In the genomic region with DNA sequence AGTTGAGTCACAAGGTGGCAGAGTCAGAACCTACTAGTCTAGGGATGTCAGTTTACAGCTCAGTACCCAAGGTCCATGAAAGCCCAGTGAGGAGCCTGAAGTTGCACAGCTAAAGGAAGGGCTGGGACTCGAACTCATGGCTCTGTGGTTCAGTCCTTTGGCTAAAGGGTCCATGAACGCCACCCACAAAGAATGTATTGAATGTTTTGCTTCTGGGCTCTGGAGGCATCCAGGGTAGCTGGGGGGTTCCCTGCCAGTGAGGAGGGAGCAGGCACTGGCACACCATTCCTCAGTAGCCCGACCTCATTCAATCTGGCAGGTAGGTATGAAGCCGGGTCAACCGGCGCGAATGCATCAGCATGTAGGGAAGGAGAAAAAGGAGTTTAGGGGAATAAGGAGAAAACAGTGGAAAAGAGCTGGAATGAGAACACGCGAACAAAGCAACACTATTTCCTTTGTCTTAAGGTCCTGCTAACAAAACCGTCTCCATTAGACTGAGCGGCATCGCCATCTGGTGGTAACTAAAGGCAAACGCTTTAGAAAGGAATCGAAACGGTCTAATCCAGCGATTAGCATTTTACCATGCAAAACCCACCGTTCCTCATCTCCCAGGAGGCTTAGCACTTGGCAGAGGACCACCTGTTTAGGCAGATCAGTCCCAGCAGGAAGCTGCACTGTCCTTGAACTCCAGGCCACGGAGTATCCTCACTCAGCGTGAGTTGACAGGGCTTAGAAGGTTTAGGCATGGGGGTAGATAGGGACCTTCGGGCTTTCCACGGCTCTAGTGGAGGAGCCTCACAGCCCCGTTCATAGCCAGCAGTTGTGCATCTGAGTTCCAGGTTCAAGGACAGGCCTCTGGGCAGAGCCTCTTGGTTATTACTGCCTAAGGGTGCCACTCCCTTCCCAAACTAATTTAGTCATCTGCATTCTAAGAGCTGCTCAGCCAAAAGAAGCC, we compare ENCODE assay signal across 1 cellular context.
TF ChIP-seq lines count a peak whose summit lies in the region.

No MANE protein-coding gene starts in this region.

TF ChIP-seq in K562, 482 proteins besides CTCF, POLR2A, EP300 and RAD21 (continued from another document and continues in another):
- TF ChIP-seq, protein P1, sequence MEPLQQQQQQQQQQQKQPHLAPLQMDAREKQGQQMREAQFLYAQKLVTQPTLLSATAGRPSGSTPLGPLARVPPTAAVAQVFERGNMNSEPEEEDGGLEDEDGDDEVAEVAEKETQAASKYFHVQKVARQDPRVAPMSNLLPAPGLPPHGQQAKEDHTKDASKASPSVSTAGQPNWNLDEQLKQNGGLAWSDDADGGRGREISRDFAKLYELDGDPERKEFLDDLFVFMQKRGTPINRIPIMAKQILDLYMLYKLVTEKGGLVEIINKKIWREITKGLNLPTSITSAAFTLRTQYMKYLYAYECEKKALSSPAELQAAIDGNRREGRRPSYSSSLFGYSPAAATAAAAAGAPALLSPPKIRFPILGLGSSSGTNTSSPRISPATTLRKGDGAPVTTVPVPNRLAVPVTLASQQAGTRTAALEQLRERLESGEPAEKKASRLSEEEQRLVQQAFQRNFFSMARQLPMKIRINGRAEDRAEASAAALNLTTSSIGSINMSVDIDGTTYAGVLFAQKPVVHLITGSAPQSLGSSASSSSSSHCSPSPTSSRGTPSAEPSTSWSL (CRISPR knock-in tag; IDR thresholded peaks at IDR 0.05; ENCODE audit: borderline replicate concordance): no peak
- TF ChIP-seq L3MBTL2 (IDR thresholded peaks at IDR 0.05): peak; percentile 44
- TF ChIP-seq KAT8 (IDR thresholded peaks at IDR 0.05; ENCODE audit: low read depth): no peak
- no peak for TF ChIP-seq ZKSCAN1 (IDR thresholded peaks at IDR 0.05; ENCODE audit: low read depth, low read length)
- no peak for TF ChIP-seq SIN3B (IDR thresholded peaks at IDR 0.05; ENCODE audit: low read depth)
- TF ChIP-seq, protein P2, sequence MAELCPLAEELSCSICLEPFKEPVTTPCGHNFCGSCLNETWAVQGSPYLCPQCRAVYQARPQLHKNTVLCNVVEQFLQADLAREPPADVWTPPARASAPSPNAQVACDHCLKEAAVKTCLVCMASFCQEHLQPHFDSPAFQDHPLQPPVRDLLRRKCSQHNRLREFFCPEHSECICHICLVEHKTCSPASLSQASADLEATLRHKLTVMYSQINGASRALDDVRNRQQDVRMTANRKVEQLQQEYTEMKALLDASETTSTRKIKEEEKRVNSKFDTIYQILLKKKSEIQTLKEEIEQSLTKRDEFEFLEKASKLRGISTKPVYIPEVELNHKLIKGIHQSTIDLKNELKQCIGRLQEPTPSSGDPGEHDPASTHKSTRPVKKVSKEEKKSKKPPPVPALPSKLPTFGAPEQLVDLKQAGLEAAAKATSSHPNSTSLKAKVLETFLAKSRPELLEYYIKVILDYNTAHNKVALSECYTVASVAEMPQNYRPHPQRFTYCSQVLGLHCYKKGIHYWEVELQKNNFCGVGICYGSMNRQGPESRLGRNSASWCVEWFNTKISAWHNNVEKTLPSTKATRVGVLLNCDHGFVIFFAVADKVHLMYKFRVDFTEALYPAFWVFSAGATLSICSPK (IDR thresholded peaks at IDR 0.05; ENCODE audit: borderline replicate concordance): no peak
- TF ChIP-seq, protein P3, sequence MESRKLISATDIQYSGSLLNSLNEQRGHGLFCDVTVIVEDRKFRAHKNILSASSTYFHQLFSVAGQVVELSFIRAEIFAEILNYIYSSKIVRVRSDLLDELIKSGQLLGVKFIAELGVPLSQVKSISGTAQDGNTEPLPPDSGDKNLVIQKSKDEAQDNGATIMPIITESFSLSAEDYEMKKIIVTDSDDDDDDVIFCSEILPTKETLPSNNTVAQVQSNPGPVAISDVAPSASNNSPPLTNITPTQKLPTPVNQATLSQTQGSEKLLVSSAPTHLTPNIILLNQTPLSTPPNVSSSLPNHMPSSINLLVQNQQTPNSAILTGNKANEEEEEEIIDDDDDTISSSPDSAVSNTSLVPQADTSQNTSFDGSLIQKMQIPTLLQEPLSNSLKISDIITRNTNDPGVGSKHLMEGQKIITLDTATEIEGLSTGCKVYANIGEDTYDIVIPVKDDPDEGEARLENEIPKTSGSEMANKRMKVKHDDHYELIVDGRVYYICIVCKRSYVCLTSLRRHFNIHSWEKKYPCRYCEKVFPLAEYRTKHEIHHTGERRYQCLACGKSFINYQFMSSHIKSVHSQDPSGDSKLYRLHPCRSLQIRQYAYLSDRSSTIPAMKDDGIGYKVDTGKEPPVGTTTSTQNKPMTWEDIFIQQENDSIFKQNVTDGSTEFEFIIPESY (CRISPR knock-in tag; IDR thresholded peaks at IDR 0.05): peak; percentile 77
- TF ChIP-seq, protein P4, sequence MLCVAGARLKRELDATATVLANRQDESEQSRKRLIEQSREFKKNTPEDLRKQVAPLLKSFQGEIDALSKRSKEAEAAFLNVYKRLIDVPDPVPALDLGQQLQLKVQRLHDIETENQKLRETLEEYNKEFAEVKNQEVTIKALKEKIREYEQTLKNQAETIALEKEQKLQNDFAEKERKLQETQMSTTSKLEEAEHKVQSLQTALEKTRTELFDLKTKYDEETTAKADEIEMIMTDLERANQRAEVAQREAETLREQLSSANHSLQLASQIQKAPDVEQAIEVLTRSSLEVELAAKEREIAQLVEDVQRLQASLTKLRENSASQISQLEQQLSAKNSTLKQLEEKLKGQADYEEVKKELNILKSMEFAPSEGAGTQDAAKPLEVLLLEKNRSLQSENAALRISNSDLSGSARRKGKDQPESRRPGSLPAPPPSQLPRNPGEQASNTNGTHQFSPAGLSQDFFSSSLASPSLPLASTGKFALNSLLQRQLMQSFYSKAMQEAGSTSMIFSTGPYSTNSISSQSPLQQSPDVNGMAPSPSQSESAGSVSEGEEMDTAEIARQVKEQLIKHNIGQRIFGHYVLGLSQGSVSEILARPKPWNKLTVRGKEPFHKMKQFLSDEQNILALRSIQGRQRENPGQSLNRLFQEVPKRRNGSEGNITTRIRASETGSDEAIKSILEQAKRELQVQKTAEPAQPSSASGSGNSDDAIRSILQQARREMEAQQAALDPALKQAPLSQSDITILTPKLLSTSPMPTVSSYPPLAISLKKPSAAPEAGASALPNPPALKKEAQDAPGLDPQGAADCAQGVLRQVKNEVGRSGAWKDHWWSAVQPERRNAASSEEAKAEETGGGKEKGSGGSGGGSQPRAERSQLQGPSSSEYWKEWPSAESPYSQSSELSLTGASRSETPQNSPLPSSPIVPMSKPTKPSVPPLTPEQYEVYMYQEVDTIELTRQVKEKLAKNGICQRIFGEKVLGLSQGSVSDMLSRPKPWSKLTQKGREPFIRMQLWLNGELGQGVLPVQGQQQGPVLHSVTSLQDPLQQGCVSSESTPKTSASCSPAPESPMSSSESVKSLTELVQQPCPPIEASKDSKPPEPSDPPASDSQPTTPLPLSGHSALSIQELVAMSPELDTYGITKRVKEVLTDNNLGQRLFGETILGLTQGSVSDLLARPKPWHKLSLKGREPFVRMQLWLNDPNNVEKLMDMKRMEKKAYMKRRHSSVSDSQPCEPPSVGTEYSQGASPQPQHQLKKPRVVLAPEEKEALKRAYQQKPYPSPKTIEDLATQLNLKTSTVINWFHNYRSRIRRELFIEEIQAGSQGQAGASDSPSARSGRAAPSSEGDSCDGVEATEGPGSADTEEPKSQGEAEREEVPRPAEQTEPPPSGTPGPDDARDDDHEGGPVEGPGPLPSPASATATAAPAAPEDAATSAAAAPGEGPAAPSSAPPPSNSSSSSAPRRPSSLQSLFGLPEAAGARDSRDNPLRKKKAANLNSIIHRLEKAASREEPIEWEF (CRISPR knock-in tag; IDR thresholded peaks at IDR 0.05): no peak
- TF ChIP-seq GTF2A2 (tag; IDR thresholded peaks at IDR 0.05): no peak
- TF ChIP-seq NONO (IDR thresholded peaks at IDR 0.05; ENCODE audit: low read depth in 2 of 2, low read length in 1 of 2): peak in 1 of 2 experiments; percentile 34; a peak in 1 of 4 replicates
- TF ChIP-seq, protein P5, sequence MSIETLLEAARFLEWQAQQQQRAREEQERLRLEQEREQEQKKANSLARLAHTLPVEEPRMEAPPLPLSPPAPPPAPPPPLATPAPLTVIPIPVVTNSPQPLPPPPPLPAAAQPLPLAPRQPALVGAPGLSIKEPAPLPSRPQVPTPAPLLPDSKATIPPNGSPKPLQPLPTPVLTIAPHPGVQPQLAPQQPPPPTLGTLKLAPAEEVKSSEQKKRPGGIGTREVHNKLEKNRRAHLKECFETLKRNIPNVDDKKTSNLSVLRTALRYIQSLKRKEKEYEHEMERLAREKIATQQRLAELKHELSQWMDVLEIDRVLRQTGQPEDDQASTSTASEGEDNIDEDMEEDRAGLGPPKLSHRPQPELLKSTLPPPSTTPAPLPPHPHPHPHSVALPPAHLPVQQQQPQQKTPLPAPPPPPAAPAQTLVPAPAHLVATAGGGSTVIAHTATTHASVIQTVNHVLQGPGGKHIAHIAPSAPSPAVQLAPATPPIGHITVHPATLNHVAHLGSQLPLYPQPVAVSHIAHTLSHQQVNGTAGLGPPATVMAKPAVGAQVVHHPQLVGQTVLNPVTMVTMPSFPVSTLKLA (conservative IDR thresholded peaks at IDR 0.05): no peak
- TF ChIP-seq ARID2 (IDR thresholded peaks at IDR 0.05): peak; percentile 87; the same call in 1 of the 2 replicates
- TF ChIP-seq, protein P6, sequence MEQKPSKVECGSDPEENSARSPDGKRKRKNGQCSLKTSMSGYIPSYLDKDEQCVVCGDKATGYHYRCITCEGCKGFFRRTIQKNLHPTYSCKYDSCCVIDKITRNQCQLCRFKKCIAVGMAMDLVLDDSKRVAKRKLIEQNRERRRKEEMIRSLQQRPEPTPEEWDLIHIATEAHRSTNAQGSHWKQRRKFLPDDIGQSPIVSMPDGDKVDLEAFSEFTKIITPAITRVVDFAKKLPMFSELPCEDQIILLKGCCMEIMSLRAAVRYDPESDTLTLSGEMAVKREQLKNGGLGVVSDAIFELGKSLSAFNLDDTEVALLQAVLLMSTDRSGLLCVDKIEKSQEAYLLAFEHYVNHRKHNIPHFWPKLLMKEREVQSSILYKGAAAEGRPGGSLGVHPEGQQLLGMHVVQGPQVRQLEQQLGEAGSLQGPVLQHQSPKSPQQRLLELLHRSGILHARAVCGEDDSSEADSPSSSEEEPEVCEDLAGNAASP (IDR thresholded peaks at IDR 0.05): no peak
- no peak for TF ChIP-seq KDM5B (IDR thresholded peaks at IDR 0.05; ENCODE audit: insufficient replicate concordance, low read depth, low read length)
- no peak for TF ChIP-seq ATF1 (CRISPR knock-in tag; IDR thresholded peaks at IDR 0.05)
- 0 out of 2 replicates have a peak, but pooled peaks have one; percentile 14 for TF ChIP-seq ATF1 (tag; IDR thresholded peaks at IDR 0.05)
- TF ChIP-seq, protein P7, sequence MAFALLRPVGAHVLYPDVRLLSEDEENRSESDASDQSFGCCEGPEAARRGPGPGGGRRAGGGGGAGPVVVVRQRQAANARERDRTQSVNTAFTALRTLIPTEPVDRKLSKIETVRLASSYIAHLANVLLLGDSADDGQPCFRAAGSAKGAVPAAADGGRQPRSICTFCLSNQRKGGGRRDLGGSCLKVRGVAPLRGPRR (CRISPR knock-in tag; IDR thresholded peaks at IDR 0.05): 0 out of 2 replicates have a peak, but pooled peaks have one; percentile 33
- TF ChIP-seq ZNF766 (CRISPR knock-in tag; conservative IDR thresholded peaks at IDR 0.05): no peak
- TF ChIP-seq, protein P8, sequence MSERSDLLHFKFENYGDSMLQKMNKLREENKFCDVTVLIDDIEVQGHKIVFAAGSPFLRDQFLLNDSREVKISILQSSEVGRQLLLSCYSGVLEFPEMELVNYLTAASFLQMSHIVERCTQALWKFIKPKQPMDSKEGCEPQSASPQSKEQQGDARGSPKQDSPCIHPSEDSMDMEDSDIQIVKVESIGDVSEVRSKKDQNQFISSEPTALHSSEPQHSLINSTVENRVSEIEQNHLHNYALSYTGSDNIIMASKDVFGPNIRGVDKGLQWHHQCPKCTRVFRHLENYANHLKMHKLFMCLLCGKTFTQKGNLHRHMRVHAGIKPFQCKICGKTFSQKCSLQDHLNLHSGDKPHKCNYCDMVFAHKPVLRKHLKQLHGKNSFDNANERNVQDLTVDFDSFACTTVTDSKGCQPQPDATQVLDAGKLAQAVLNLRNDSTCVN (CRISPR knock-in tag; IDR thresholded peaks at IDR 0.05): peak; percentile 93
- no peak for TF ChIP-seq ELF2 (CRISPR knock-in tag; IDR thresholded peaks at IDR 0.05)
- TF ChIP-seq, protein P9, sequence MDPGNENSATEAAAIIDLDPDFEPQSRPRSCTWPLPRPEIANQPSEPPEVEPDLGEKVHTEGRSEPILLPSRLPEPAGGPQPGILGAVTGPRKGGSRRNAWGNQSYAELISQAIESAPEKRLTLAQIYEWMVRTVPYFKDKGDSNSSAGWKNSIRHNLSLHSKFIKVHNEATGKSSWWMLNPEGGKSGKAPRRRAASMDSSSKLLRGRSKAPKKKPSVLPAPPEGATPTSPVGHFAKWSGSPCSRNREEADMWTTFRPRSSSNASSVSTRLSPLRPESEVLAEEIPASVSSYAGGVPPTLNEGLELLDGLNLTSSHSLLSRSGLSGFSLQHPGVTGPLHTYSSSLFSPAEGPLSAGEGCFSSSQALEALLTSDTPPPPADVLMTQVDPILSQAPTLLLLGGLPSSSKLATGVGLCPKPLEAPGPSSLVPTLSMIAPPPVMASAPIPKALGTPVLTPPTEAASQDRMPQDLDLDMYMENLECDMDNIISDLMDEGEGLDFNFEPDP (CRISPR knock-in tag; IDR thresholded peaks at IDR 0.05): no peak
- no peak for TF ChIP-seq ESRRB (CRISPR knock-in tag; IDR thresholded peaks at IDR 0.05; ENCODE audit: borderline replicate concordance)
- no peak for TF ChIP-seq SAP30 (IDR thresholded peaks at IDR 0.05; ENCODE audit: borderline replicate concordance, insufficient read depth, low read depth, low read length, poor library complexity, severe bottlenecking)
- no peak for TF ChIP-seq ZNF347 (CRISPR knock-in tag; IDR thresholded peaks at IDR 0.05; ENCODE audit: low read depth)
- no peak for TF ChIP-seq ZNF785 (CRISPR knock-in tag; IDR thresholded peaks at IDR 0.05)
- TF ChIP-seq EGR1 (conservative IDR thresholded peaks at IDR 0.05): no peak
- TF ChIP-seq ZNF23 (CRISPR knock-in tag; IDR thresholded peaks at IDR 0.05): no peak
- TF ChIP-seq RFX5 (IDR thresholded peaks at IDR 0.05; ENCODE audit: low read depth, low read length): no peak
- TF ChIP-seq DIDO1 (tag; IDR thresholded peaks at IDR 0.05; ENCODE audit: low read depth): no peak
- TF ChIP-seq, protein P10, sequence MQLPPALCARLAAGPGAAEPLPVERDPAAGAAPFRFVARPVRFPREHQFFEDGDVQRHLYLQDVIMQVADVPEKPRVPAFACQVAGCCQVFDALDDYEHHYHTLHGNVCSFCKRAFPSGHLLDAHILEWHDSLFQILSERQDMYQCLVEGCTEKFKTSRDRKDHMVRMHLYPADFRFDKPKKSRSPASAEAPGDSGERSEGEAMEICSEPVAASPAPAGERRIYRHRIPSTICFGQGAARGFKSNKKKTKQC (CRISPR knock-in tag; IDR thresholded peaks at IDR 0.05): no peak
- TF ChIP-seq TRIM24 (IDR thresholded peaks at IDR 0.05): no peak
- TF ChIP-seq TCF3 (CRISPR knock-in tag; IDR thresholded peaks at IDR 0.05): no peak
- TF ChIP-seq ARID1B (IDR thresholded peaks at IDR 0.05): no peak
- TF ChIP-seq DMBX1 (CRISPR knock-in tag; IDR thresholded peaks at IDR 0.05; ENCODE audit: borderline replicate concordance): peak; percentile 40; the same call in 1 of the 2 replicates
- TF ChIP-seq, protein P11, sequence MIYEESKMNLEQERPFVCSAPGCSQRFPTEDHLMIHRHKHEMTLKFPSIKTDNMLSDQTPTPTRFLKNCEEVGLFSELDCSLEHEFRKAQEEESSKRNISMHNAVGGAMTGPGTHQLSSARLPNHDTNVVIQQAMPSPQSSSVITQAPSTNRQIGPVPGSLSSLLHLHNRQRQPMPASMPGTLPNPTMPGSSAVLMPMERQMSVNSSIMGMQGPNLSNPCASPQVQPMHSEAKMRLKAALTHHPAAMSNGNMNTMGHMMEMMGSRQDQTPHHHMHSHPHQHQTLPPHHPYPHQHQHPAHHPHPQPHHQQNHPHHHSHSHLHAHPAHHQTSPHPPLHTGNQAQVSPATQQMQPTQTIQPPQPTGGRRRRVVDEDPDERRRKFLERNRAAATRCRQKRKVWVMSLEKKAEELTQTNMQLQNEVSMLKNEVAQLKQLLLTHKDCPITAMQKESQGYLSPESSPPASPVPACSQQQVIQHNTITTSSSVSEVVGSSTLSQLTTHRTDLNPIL (CRISPR knock-in tag; IDR thresholded peaks at IDR 0.05): no peak
- TF ChIP-seq KLF16 (IDR thresholded peaks at IDR 0.05): 0 out of 2 replicates have a peak, but pooled peaks have one; percentile 37
